Comparison of ENCODE assay signal across 8 cellular contexts in genomic region chrX:101550362-101550761, GRCh38. TPM values are rescaled to one million over a fixed set of nuclear protein-coding genes. Genes with fewer than 3 reads are reported as not detected.
A peak's percentile ranks its signal among the peaks of the same experiment; 100 is the strongest.
DNase-seq lines count a peak whose midpoint lies in the region; ATAC-seq and TF ChIP-seq lines count a peak whose summit lies in the region.

TSS of gene ARMCX1 (plus strand) at chrX:101550547. CDS start at chrX:101552931, 2,384 bp downstream.

- in situ Hi-C loops in T47D (cut with HindIII; ENCODE audit: low pct_unique_long_range_greater_than_20kb, low sequenced_read_pairs), result no loop called here

- intact Hi-C loops in MCF 10A (cut with micrococcal nuclease), result no loop called here

- no peaks in the 10 kb centered on the region for H3K36me3 ChIP-seq in Peyer's patch
- H3K36me3 ChIP-seq in iPS-15b (ENCODE audit: control insufficient read depth, insufficient read depth, low read length), result no peaks in the 10 kb centered on the region

- no TSS peak for BruUV-seq in MCF 10A (replicated peaks; lab: Mats Ljungman, UMichigan)

- peak within 1 kb of the TSS; percentile 87 for H3K9ac ChIP-seq in iPS-15b (ENCODE audit: low read depth, low read length)

- no peak within 1 kb of the TSS for H3K4me3 Mint-ChIP-seq in MCF 10A (ENCODE audit: unreplicated experiment)

- CTCF ChIA-PET in MCF 10A (lab: Yijun Ruan, JAX), result no interaction called here

- no peaks in the 10 kb centered on the region for H3K4me1 Mint-ChIP-seq in MCF 10A (ENCODE audit: insufficient read depth, unreplicated experiment)

- peaks cover 36% of the 10 kb centered on the region for H3K27me3 Mint-ChIP-seq in MCF 10A (ENCODE audit: insufficient read depth, unreplicated experiment)

- peak within 1 kb of the TSS; percentile 18 to 55 (median 37) for H3K4me3 ChIP-seq in Peyer's patch
- peak within 1 kb of the TSS; percentile 82 for H3K4me3 ChIP-seq in iPS-15b (ENCODE audit: low read depth, low read length)

- TF ChIP-seq POLR2A in Peyer's patch (IDR thresholded peaks at IDR 0.05), result no peak

- TF ChIP-seq CTCF in MCF 10A (IDR thresholded peaks at IDR 0.05; ENCODE audit: unreplicated experiment) (no peak), Peyer's patch (IDR thresholded peaks at IDR 0.05) (no peak)

- DNase-seq in T47D (ENCODE audit: low read depth in 1 of 2, low spot score in 1 of 2), result peak; percentile 6 to 28
- DNase-seq in MCF 10A (ENCODE audit: unreplicated experiment), result no peak
- peak in 2 of 3 donors; percentile 49 to 69 for DNase-seq in Peyer's patch
- peak in 57 of 61 donors; percentile 11 to 82 (median 50) for DNase-seq in caudate nucleus (lab: John Stamatoyannopoulos, UW)
- DNase-seq in pulmonary artery endothelial cell (ENCODE audit: low read depth, low spot score), result peak; percentile 62

- H3K36me3 Mint-ChIP-seq in MCF 10A (ENCODE audit: insufficient read depth, unreplicated experiment), result no peaks in the 10 kb centered on the region

- H3K4me1 ChIP-seq in Peyer's patch, result no peaks in the 10 kb centered on the region
- H3K4me1 ChIP-seq in iPS-15b (ENCODE audit: control insufficient read depth, insufficient read depth, low read length), result no peaks in the 10 kb centered on the region

- ATAC-seq in HG03280 (IDR thresholded peaks at IDR 0.05; ENCODE audit: unreplicated experiment) (no peak), GM21390 (IDR thresholded peaks at IDR 0.05; ENCODE audit: unreplicated experiment) (no peak)

- POLR2A ChIA-PET in MCF 10A (lab: Yijun Ruan, JAX), result no interaction called here

- H3K27ac ChIP-seq in Peyer's patch (peak within 1 kb of the TSS; percentile 32 to 81 (median 62)), caudate nucleus (ENCODE audit: low read depth, low read length) (peak within 1 kb of the TSS; percentile 82)

- H3K9me3 ChIP-seq in Peyer's patch, result no peaks in the 10 kb centered on the region
- no peaks in the 10 kb centered on the region for H3K9me3 ChIP-seq in iPS-15b (ENCODE audit: control insufficient read depth, insufficient read depth, low read length)

- H3K27ac Mint-ChIP-seq in MCF 10A (ENCODE audit: low read depth, unreplicated experiment), result no peak within 1 kb of the TSS

- H3K27me3 ChIP-seq in Peyer's patch (no peaks in the 10 kb centered on the region), iPS-15b (ENCODE audit: control insufficient read depth, insufficient read depth, low read length) (no peaks in the 10 kb centered on the region)

- H3K9me3 Mint-ChIP-seq in MCF 10A (ENCODE audit: unreplicated experiment), result no peaks in the 10 kb centered on the region

RNA-seq across cellular contexts. Expression of gene ARMCX1, which starts in this region (rescaled TPM):
- total RNA-seq in MCF 10A (2022) (not detected in 2 replicates), Peyer's patch (10 to 100 TPM in 1 of 4 donors, 1 to 10 TPM in 3; 1.8 to 25.6 (median 4.5) TPM), pulmonary artery endothelial cell (30.7 and 42.7 TPM in 2 replicates)
